In the genomic region with DNA sequence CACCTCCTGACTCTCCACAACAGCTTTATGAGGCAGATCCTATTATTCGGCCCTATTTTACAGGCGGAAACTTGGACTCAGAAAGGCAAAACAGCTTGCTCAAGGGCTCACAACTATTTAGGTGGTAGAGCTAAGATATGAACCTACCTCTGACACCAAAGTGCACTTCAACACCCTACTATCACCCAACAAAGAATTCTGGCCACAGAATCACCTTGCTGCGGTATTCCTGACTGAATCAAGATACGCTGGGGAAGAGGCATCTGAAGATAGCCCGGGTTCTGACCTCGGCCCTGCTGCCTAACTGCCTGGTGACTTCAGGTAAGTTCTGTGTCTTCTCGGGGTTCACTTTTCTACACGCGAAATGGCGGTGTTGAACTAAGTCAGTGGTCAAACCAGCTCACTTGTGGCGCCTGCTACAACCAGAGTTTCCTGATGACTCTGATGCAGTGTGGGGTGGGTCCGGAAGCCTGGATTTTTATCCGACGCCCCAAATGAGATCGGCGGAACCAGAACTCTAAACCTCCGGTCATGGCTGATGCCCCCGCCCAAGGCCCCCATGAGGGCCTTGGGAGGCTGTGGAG, we compare ENCODE assay signal across 1 cellular context.
A peak's percentile ranks its signal among the peaks of the same experiment; 100 is the strongest.
TF ChIP-seq lines count a peak whose summit lies in the region.

No MANE protein-coding gene starts in this region.

TF ChIP-seq in HepG2, 621 proteins besides CTCF, POLR2A, EP300 and RAD21 (continued from another document and continues in another):
- peak; percentile 8; the same call in 1 of the 2 replicates for TF ChIP-seq MYNN (CRISPR knock-in tag; IDR thresholded peaks at IDR 0.05; ENCODE audit: low read depth)
- TF ChIP-seq ZSCAN22 (CRISPR knock-in tag; IDR thresholded peaks at IDR 0.05): peak; percentile 11; the same call in 1 of the 2 replicates
- TF ChIP-seq ZNF891 (CRISPR knock-in tag; IDR thresholded peaks at IDR 0.05): no peak
- no peak for TF ChIP-seq PRMT3 (CRISPR knock-in tag; IDR thresholded peaks at IDR 0.05; ENCODE audit: borderline replicate concordance, low read depth)
- no peak for TF ChIP-seq ZBTB39 (CRISPR knock-in tag; IDR thresholded peaks at IDR 0.05)
- TF ChIP-seq ZNF75D (CRISPR knock-in tag; IDR thresholded peaks at IDR 0.05; ENCODE audit: borderline replicate concordance): no peak
- no peak for TF ChIP-seq ZNF335 (CRISPR knock-in tag; IDR thresholded peaks at IDR 0.05)
- 0 out of 2 replicates have a peak, but pooled peaks have one; percentile 4 for TF ChIP-seq ZNF441 (CRISPR knock-in tag; IDR thresholded peaks at IDR 0.05; ENCODE audit: borderline replicate concordance)
- no peak for TF ChIP-seq ZNF780A (CRISPR knock-in tag; IDR thresholded peaks at IDR 0.05)
- TF ChIP-seq NCOA2 (CRISPR knock-in tag; IDR thresholded peaks at IDR 0.05): no peak
- no peak for TF ChIP-seq NR2F1 (CRISPR knock-in tag; IDR thresholded peaks at IDR 0.05)
- TF ChIP-seq ZNF34 (CRISPR knock-in tag; IDR thresholded peaks at IDR 0.05; ENCODE audit: borderline replicate concordance): 0 out of 2 replicates have a peak, but pooled peaks have one; percentile 16
- TF ChIP-seq TBX2 (CRISPR knock-in tag; IDR thresholded peaks at IDR 0.05; ENCODE audit: borderline replicate concordance): no peak
- 0 out of 2 replicates have a peak, but pooled peaks have one; percentile 63 for TF ChIP-seq RARG (CRISPR knock-in tag; IDR thresholded peaks at IDR 0.05; ENCODE audit: low read depth)
- TF ChIP-seq, protein P1, sequence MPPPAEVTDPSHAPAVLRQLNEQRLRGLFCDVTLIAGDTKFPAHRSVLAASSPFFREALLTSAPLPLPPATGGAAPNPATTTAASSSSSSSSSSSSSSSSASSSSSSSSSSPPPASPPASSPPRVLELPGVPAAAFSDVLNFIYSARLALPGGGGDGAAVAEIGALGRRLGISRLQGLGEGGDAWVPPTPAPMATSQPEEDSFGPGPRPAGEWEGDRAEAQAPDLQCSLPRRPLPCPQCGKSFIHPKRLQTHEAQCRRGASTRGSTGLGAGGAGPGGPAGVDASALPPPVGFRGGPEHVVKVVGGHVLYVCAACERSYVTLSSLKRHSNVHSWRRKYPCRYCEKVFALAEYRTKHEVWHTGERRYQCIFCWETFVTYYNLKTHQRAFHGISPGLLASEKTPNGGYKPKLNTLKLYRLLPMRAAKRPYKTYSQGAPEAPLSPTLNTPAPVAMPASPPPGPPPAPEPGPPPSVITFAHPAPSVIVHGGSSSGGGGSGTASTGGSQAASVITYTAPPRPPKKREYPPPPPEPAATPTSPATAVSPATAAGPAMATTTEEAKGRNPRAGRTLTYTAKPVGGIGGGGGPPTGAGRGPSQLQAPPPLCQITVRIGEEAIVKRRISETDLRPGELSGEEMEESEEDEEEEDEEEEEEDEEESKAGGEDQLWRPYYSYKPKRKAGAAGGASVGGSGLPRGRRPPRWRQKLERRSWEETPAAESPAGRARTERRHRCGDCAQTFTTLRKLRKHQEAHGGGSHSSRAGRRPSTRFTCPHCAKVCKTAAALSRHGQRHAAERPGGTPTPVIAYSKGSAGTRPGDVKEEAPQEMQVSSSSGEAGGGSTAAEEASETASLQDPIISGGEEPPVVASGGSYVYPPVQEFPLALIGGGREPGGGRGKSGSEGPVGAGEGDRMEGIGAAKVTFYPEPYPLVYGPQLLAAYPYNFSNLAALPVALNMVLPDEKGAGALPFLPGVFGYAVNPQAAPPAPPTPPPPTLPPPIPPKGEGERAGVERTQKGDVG (CRISPR knock-in tag; IDR thresholded peaks at IDR 0.05; ENCODE audit: borderline replicate concordance): no peak
- TF ChIP-seq, protein P2, sequence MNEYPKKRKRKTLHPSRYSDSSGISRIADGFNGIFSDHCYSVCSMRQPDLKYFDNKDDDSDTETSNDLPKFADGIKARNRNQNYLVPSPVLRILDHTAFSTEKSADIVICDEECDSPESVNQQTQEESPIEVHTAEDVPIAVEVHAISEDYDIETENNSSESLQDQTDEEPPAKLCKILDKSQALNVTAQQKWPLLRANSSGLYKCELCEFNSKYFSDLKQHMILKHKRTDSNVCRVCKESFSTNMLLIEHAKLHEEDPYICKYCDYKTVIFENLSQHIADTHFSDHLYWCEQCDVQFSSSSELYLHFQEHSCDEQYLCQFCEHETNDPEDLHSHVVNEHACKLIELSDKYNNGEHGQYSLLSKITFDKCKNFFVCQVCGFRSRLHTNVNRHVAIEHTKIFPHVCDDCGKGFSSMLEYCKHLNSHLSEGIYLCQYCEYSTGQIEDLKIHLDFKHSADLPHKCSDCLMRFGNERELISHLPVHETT (CRISPR knock-in tag; conservative IDR thresholded peaks at IDR 0.05): 0 out of 2 replicates have a peak, but pooled peaks have one; percentile 40
- no peak for TF ChIP-seq ZNF33A (CRISPR knock-in tag; IDR thresholded peaks at IDR 0.05; ENCODE audit: borderline replicate concordance)
- no peak for TF ChIP-seq RXRB (CRISPR knock-in tag; IDR thresholded peaks at IDR 0.05; ENCODE audit: borderline replicate concordance)
- 0 out of 2 replicates have a peak, but pooled peaks have one; percentile 19 for TF ChIP-seq ZSCAN5A (CRISPR knock-in tag; IDR thresholded peaks at IDR 0.05; ENCODE audit: borderline replicate concordance)
- no peak for TF ChIP-seq ZNF850 (CRISPR knock-in tag; conservative IDR thresholded peaks at IDR 0.05)
- 0 out of 2 replicates have a peak, but pooled peaks have one; percentile 30 for TF ChIP-seq SP140L (CRISPR knock-in tag; IDR thresholded peaks at IDR 0.05; ENCODE audit: borderline replicate concordance)
- TF ChIP-seq KDM4B (CRISPR knock-in tag; IDR thresholded peaks at IDR 0.05): no peak
- TF ChIP-seq GTF2F1 (IDR thresholded peaks at IDR 0.05; ENCODE audit: low read length): no peak
- TF ChIP-seq, protein P3, sequence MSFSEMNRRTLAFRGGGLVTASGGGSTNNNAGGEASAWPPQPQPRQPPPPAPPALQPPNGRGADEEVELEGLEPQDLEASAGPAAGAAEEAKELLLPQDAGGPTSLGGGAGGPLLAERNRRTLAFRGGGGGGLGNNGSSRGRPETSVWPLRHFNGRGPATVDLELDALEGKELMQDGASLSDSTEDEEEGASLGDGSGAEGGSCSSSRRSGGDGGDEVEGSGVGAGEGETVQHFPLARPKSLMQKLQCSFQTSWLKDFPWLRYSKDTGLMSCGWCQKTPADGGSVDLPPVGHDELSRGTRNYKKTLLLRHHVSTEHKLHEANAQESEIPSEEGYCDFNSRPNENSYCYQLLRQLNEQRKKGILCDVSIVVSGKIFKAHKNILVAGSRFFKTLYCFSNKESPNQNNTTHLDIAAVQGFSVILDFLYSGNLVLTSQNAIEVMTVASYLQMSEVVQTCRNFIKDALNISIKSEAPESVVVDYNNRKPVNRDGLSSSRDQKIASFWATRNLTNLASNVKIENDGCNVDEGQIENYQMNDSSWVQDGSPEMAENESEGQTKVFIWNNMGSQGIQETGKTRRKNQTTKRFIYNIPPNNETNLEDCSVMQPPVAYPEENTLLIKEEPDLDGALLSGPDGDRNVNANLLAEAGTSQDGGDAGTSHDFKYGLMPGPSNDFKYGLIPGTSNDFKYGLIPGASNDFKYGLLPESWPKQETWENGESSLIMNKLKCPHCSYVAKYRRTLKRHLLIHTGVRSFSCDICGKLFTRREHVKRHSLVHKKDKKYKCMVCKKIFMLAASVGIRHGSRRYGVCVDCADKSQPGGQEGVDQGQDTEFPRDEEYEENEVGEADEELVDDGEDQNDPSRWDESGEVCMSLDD (CRISPR knock-in tag; IDR thresholded peaks at IDR 0.05; ENCODE audit: borderline replicate concordance): peak; percentile 88; the same call in 1 of the 2 replicates
- TF ChIP-seq NFATC3 (CRISPR knock-in tag; IDR thresholded peaks at IDR 0.05): no peak
- TF ChIP-seq SRF (IDR thresholded peaks at IDR 0.05; ENCODE audit: low read depth, low read length): no peak
- TF ChIP-seq HOXA9 (CRISPR knock-in tag; IDR thresholded peaks at IDR 0.05; ENCODE audit: borderline replicate concordance): no peak
- TF ChIP-seq IRX3 (CRISPR knock-in tag; IDR thresholded peaks at IDR 0.05; ENCODE audit: borderline replicate concordance, low read depth): no peak
- TF ChIP-seq CCDC6 (CRISPR knock-in tag; IDR thresholded peaks at IDR 0.05): no peak
- no peak for TF ChIP-seq ZNF225 (CRISPR knock-in tag; IDR thresholded peaks at IDR 0.05)
- TF ChIP-seq SAP130 (CRISPR knock-in tag; IDR thresholded peaks at IDR 0.05; ENCODE audit: low read depth): no peak
- no peak for TF ChIP-seq AHDC1 (CRISPR knock-in tag; IDR thresholded peaks at IDR 0.05; ENCODE audit: borderline replicate concordance)
- 0 out of 2 replicates have a peak, but pooled peaks have one; percentile 21 for TF ChIP-seq ZNF567 (CRISPR knock-in tag; IDR thresholded peaks at IDR 0.05; ENCODE audit: borderline replicate concordance)
- TF ChIP-seq, protein P4, sequence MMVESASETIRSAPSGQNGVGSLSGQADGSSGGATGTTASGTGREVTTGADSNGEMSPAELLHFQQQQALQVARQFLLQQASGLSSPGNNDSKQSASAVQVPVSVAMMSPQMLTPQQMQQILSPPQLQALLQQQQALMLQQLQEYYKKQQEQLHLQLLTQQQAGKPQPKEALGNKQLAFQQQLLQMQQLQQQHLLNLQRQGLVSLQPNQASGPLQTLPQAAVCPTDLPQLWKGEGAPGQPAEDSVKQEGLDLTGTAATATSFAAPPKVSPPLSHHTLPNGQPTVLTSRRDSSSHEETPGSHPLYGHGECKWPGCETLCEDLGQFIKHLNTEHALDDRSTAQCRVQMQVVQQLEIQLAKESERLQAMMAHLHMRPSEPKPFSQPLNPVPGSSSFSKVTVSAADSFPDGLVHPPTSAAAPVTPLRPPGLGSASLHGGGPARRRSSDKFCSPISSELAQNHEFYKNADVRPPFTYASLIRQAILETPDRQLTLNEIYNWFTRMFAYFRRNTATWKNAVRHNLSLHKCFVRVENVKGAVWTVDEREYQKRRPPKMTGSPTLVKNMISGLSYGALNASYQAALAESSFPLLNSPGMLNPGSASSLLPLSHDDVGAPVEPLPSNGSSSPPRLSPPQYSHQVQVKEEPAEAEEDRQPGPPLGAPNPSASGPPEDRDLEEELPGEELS (CRISPR knock-in tag; IDR thresholded peaks at IDR 0.05): no peak
- no peak for TF ChIP-seq JUN (CRISPR knock-in tag; IDR thresholded peaks at IDR 0.05)
- 0 out of 2 replicates have a peak, but pooled peaks have one; percentile 29 for TF ChIP-seq BRF2 (CRISPR knock-in tag; IDR thresholded peaks at IDR 0.05)
- TF ChIP-seq ZNF678 (CRISPR knock-in tag; IDR thresholded peaks at IDR 0.05): 0 out of 2 replicates have a peak, but pooled peaks have one; percentile 16
